In the genomic region with DNA sequence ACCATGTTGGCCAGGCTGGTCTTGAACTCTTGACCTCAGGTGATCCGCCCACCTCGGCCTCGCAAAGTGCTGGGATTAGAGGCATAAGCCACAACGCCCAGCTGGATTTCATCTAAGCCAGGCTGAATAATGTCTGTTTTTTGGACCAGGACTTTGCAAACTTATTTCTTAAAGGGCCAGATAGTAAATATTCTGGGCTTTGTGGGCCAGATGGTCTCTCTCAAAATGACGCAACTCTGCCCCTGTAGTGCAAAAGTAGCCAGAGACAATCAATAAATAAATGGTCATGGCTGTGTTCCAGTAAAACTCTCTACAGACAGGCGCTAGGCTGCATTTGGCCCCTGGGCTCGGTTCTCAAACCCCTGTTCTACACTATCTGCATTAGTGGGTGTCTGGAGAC, we compare ENCODE assay signal across 23 cellular contexts.
"Had no signal": no experiment of that assay in that cellular context is flagged by ENCODE, and none has a peak within 500 bp of the region (broad histone marks: within the 10 kb centered on the region; RNA-seq: fewer than 3 reads in every experiment).

No MANE protein-coding gene starts in this region.

- DNase-seq: cortex of kidney; effector memory CD4-positive, alpha-beta T cell; foreskin fibroblast; glutamatergic neuron; left ventricle myocardium inferior; lower lobe of right lung; occipital lobe; spleen; stimulated activated CD4-positive, alpha-beta T cell treated with anti-CD3 and anti-CD28 coated beads, Interleukin-15, amount 100 ng/mL, for 24 hours; stimulated activated CD4-positive, alpha-beta T cell treated with anti-CD3 and anti-CD28 coated beads, Interleukin-1b, Interleukin-23, amount 100 ng/mL, for 48 hours; stimulated activated CD4-positive, alpha-beta T cell treated with anti-CD3 and anti-CD28 coated beads, Interleukin-4, amount 100 ng/mL, for 4 hours; stimulated activated naive CD4-positive, alpha-beta T cell; stomach; substantia nigra; transverse colon had no signal

- H3K36me3 ChIP-seq: esophagus muscularis mucosa, gastroesophageal sphincter, left ventricle myocardium inferior, lower lobe of right lung, prostate gland, spleen, stomach, thoracic aorta, transverse colon had no signal

- H3K27me3 ChIP-seq: stomach, transverse colon had no signal

- H3K4me3 ChIP-seq: esophagus muscularis mucosa, gastroesophageal sphincter, left ventricle myocardium inferior, lower lobe of right lung, prostate gland, spleen, stomach, thoracic aorta, transverse colon had no signal

- H3K4me1 ChIP-seq: esophagus muscularis mucosa, gastroesophageal sphincter, left ventricle myocardium inferior, lower lobe of right lung, parathyroid adenoma, prostate gland, spleen had no signal

- ATAC-seq: gastroesophageal sphincter; lower lobe of right lung; natural killer cell treated with Interleukin-12 subunit alpha and Interleukin-12 subunit beta and Interleukin-15 and Interleukin-18, amount 100 ng/mL, for 72 hours; sciatic nerve had no signal

- H3K27ac ChIP-seq: epithelial cell of prostate, esophagus muscularis mucosa, gastroesophageal sphincter, left ventricle myocardium inferior, lower lobe of right lung, parathyroid adenoma, prostate gland, spleen, thoracic aorta, transverse colon had no signal

- H3K9me3 ChIP-seq: lower lobe of right lung, prostate gland, thoracic aorta, transverse colon had no signal
